In genomic region chr10:110455440-110455839, GRCh38 we compare ENCODE assay signal across 1 cellular context.
TF ChIP-seq lines count a peak whose summit lies in the region.

No MANE protein-coding gene starts in this region.

TF ChIP-seq in IMR-90, 13 proteins besides CTCF, POLR2A, EP300 and RAD21 (continued from another document):
- TF ChIP-seq ELK1 (IDR thresholded peaks at IDR 0.05; ENCODE audit: borderline replicate concordance, low read depth, low read length) (no peak), MXI1 (IDR thresholded peaks at IDR 0.05; ENCODE audit: borderline replicate concordance, low read depth, low read length) (no peak), FOS (IDR thresholded peaks at IDR 0.05; ENCODE audit: low read depth, low read length) (no peak), CEBPB (IDR thresholded peaks at IDR 0.05; ENCODE audit: low read depth, low read length) (no peak), RCOR1 (IDR thresholded peaks at IDR 0.05; ENCODE audit: insufficient replicate concordance, low read length) (no peak), RFX5 (IDR thresholded peaks at IDR 0.05; ENCODE audit: low read depth, low read length) (no peak), NFE2L2 (IDR thresholded peaks at IDR 0.05; ENCODE audit: low read depth, low read length) (no peak)
TF ChIP-seq in IMR-90: peak in this region for 0.
